In the genomic region with DNA sequence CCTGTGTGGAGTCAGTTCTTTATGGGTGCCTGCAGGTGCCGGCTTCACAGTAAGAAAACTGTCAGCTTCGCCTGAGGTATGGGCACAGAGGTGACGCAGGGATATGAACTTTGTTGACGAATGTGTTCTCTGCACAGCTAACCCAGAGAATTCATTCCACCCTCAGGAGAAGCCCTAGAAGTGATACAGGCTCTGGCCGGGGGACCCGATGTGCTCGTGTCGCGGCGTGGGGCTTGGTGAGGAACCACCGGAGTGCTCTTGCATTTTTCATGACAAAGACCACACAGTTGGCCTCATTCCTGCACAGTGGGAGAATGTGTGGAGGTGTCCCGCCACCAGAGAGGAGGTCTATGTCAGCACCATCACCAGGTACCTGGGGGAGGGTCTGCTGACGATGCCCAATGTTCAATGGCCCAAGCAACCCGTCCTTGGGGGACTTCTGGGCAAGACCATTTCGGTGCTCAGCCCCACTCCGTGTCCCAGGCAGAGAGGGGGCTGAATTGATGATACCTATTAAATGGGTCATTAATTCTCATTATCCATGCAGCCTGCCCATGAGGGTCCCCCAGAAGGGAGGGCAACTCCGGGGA, we compare ENCODE assay signal across 23 cellular contexts.
DNase-seq lines count a peak whose midpoint lies in the region; ATAC-seq and TF ChIP-seq lines count a peak whose summit lies in the region.
"Had no signal": no experiment of that assay in that cellular context is flagged by ENCODE, and none has a peak within 500 bp of the region (broad histone marks: within the 10 kb centered on the region; RNA-seq: fewer than 3 reads in every experiment).

No MANE protein-coding gene starts in this region.

- peaks cover 13% of the 10 kb centered on the region for H3K36me3 Mint-ChIP-seq in glutamatergic neuron (ENCODE audit: unreplicated experiment)
- H3K36me3 Mint-ChIP-seq: CD14-positive monocyte; CD4-positive, alpha-beta memory T cell; CD4-positive, CD25-positive, alpha-beta regulatory T cell; CD8-positive, alpha-beta memory T cell had no signal

- H3K36me3 ChIP-seq in osteoblast (ENCODE audit: insufficient read depth, low read length) (peaks cover 83% of the 10 kb centered on the region), lower lobe of right lung (no peaks in the 10 kb centered on the region)
- H3K36me3 ChIP-seq: BLaER1 had no signal

- H3K4me1 Mint-ChIP-seq in glutamatergic neuron (ENCODE audit: low read depth, unreplicated experiment), result no peaks in the 10 kb centered on the region
- H3K4me1 Mint-ChIP-seq: CD14-positive monocyte; CD4-positive, alpha-beta memory T cell; CD4-positive, CD25-positive, alpha-beta regulatory T cell; CD8-positive, alpha-beta memory T cell had no signal

- H3K27me3 ChIP-seq in osteoblast (ENCODE audit: insufficient read depth, low read length) (no peaks in the 10 kb centered on the region), lower lobe of right lung (ENCODE audit: low read depth) (peaks cover 7% of the 10 kb centered on the region)
- H3K27me3 ChIP-seq: BE2C, BLaER1 had no signal

- peaks cover 18% of the 10 kb centered on the region for H3K79me2 ChIP-seq in osteoblast (ENCODE audit: insufficient read depth, low read length)

- TF ChIP-seq CTCF in osteoblast (IDR thresholded peaks at IDR 0.05; ENCODE audit: extremely low read depth, low read depth, low read length) (no peak), glutamatergic neuron (IDR thresholded peaks at IDR 0.05; ENCODE audit: partially characterized antibody, unreplicated experiment) (no peak), lower lobe of right lung (IDR thresholded peaks at IDR 0.05) (no peak)

- ATAC-seq in lower lobe of right lung (no peak), GM18505 (IDR thresholded peaks at IDR 0.05; ENCODE audit: unreplicated experiment) (no peak)
- ATAC-seq: GM12878 had no signal

- no peak overlapping the region for H2AFZ ChIP-seq in osteoblast (ENCODE audit: low read length)

- H3K9me3 ChIP-seq in osteoblast (ENCODE audit: low read depth, low read length) (no peaks in the 10 kb centered on the region), lower lobe of right lung (no peaks in the 10 kb centered on the region)
- H3K9me3 ChIP-seq: BE2C had no signal

- peaks cover 4% of the 10 kb centered on the region for H4K20me1 ChIP-seq in osteoblast (ENCODE audit: insufficient read depth, low read length)
- H4K20me1 ChIP-seq: BLaER1 had no signal

- intact Hi-C loops in lower lobe of right lung (cut with DNase I), result no loop called here

- no peak overlapping the region for H3K4me3 Mint-ChIP-seq in glutamatergic neuron (ENCODE audit: unreplicated experiment)
- H3K4me3 Mint-ChIP-seq: CD14-positive monocyte; CD4-positive, alpha-beta memory T cell; CD4-positive, CD25-positive, alpha-beta regulatory T cell; CD8-positive, alpha-beta memory T cell had no signal

- peaks cover 7% of the 10 kb centered on the region for H3K27me3 Mint-ChIP-seq in glutamatergic neuron (ENCODE audit: unreplicated experiment)
- H3K27me3 Mint-ChIP-seq: CD4-positive, CD25-positive, alpha-beta regulatory T cell had no signal

- no peak overlapping the region for H3K4me2 ChIP-seq in osteoblast (ENCODE audit: insufficient read depth, low read length)
- H3K4me2 ChIP-seq: BLaER1 had no signal

- no peak overlapping the region for H3K4me3 ChIP-seq in osteoblast (ENCODE audit: insufficient read depth, low read length)
- no peak overlapping the region for H3K4me3 ChIP-seq in lower lobe of right lung
- H3K4me3 ChIP-seq: BLaER1, GM12878 had no signal

- DNase-seq in left kidney (ENCODE audit: low read depth, low spot score), result peak; percentile 32
- peak; percentile 54 for DNase-seq in osteoblast (ENCODE audit: insufficient read length, low spot score, missing footprints)
- no peak for DNase-seq in glutamatergic neuron
- no peak for DNase-seq in lower lobe of right lung
- DNase-seq: 8988T; ACHN; BE2C; C1 segment of cervical spinal cord; CD4-positive, alpha-beta memory T cell; CD4-positive, CD25-positive, alpha-beta regulatory T cell; CD8-positive, alpha-beta memory T cell; COR-L47; DMS 273 treated with DMSO at 0.1 percent for 48 hours; DMS153; DMS53; DMS79; DND-41; EL; GDM1 had no signal

- H3K27ac Mint-ChIP-seq in glutamatergic neuron (ENCODE audit: unreplicated experiment), result no peak overlapping the region
- H3K27ac Mint-ChIP-seq: CD4-positive, alpha-beta memory T cell; CD4-positive, CD25-positive, alpha-beta regulatory T cell; CD8-positive, alpha-beta memory T cell had no signal

- TF ChIP-seq POLR2A in GM18505 (IDR thresholded peaks at IDR 0.05; ENCODE audit: borderline replicate concordance, extremely low read depth, insufficient read depth, insufficient read length), result no peak

- H3K4me1 ChIP-seq in osteoblast (ENCODE audit: insufficient read depth, low read length) (peaks cover 8% of the 10 kb centered on the region), lower lobe of right lung (no peaks in the 10 kb centered on the region)
- H3K4me1 ChIP-seq: BE2C had no signal

- H3K9me3 Mint-ChIP-seq in glutamatergic neuron (ENCODE audit: unreplicated experiment), result peaks cover 5% of the 10 kb centered on the region
- H3K9me3 Mint-ChIP-seq: CD4-positive, alpha-beta memory T cell; CD8-positive, alpha-beta memory T cell had no signal

- H3K27ac ChIP-seq in osteoblast (ENCODE audit: low read depth, low read length), result no peak overlapping the region
- no peak overlapping the region for H3K27ac ChIP-seq in lower lobe of right lung
- H3K27ac ChIP-seq: BLaER1 had no signal

Comparison
In these comparisons a context has a peak if more than half of its experiments do, and no peak if none do; other contexts are left out.
1. DNase-seq: peak in left kidney (single experiment) and osteoblast (single experiment); none in glutamatergic neuron (single experiment) and lower lobe of right lung (single experiment).